Comparison of ENCODE assay signal across 22 cellular contexts in the genomic region with DNA sequence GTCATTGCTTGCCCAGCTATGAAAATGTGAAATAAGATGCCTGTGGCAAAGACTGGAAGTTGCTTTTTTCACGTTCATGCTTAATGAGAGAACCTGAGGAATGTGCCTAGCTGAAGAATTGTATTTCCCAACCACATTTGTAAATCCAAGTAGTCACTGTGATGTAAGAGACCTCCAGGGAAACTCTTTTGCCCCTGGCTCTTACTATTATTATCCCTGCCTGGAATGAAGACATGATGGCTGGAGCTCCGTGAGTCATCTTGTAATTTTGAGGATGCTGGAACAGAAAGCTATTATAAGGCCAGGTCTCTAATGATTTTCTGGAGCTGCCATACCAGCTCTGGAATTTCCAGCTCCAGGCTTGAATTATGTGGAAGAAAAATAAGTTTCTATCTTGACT.
DNase-seq lines count a peak whose midpoint lies in the region; ATAC-seq and TF ChIP-seq lines count a peak whose summit lies in the region.
"Had no signal": no experiment of that assay in that cellular context is flagged by ENCODE, and none has a peak within 500 bp of the region (broad histone marks: within the 10 kb centered on the region; RNA-seq: fewer than 3 reads in every experiment).

No MANE protein-coding gene starts in this region.

- H3K27me3 Mint-ChIP-seq in natural killer cell (ENCODE audit: low read depth in 2 of 2): no peaks in the 10 kb centered on the region
- no peaks in the 10 kb centered on the region for H3K27me3 Mint-ChIP-seq in activated CD4-positive, alpha-beta memory T cell treated with anti-CD3 and anti-CD28 coated beads, Interleukin-2, amount 10 ng/mL, durations not matched to agents 7 days and 5 days

- DNase-seq in BJ (ENCODE audit: low read depth): peak; percentile 86
- DNase-seq in RPMI7951 (ENCODE audit: low read depth): peak; percentile 46
- peak; percentile 80 for DNase-seq in choroid plexus epithelial cell (ENCODE audit: low read depth)
- DNase-seq in left kidney (ENCODE audit: low read depth, low spot score): peak; percentile 14
- no peak for DNase-seq in left lobe of liver (ENCODE audit: low spot score)
- DNase-seq in natural killer cell: no peak
- DNase-seq in activated CD4-positive, alpha-beta memory T cell treated with anti-CD3 and anti-CD28 coated beads, Interleukin-2, amount 10 ng/mL, durations not matched to agents 7 days and 5 days: no peak
- no peak for DNase-seq in T-helper 9 cell
- DNase-seq: activated CD4-positive, alpha-beta T cell treated with anti-CD3 and anti-CD28 coated beads, Interleukin-2, amount 50 U/mL, for 1 hour; activated naive CD8-positive, alpha-beta T cell treated with anti-CD3 and anti-CD28 coated beads, Interleukin-2, amount 10 ng/mL, durations not matched to agents 7 days and 5 days; activated T-cell treated with anti-CD3 and anti-CD28 coated beads, Interleukin-2, amount 50 U/mL, for 24 hours; AML-193; DMS153; glutamatergic neuron; NCI-H187; NCI-H510A treated with DMSO at 0.1 percent for 48 hours; SK-N-SH; stimulated activated CD4-positive, alpha-beta T cell treated with anti-CD3 and anti-CD28 coated beads, Interleukin-1b, Interleukin-23, amount 100 ng/mL, for 48 hours; substantia nigra had no signal

- CTCF ChIA-PET in BJ (lab: Yijun Ruan, JAX): interaction anchor here (0.8 to 1.4 kb wide), 2 partner anchors 10 kb away, joined by 3 read pairs; no protein-coding TSS in a partner anchor
- CTCF ChIA-PET in activated CD4-positive, alpha-beta memory T cell treated with anti-CD3 and anti-CD28 coated beads, Interleukin-2, amount 10 ng/mL, durations not matched to agents 7 days and 5 days (lab: Charles Lee): no interaction called here

- H3K4me1 Mint-ChIP-seq in natural killer cell: no peaks in the 10 kb centered on the region
- no peaks in the 10 kb centered on the region for H3K4me1 Mint-ChIP-seq in activated CD4-positive, alpha-beta memory T cell treated with anti-CD3 and anti-CD28 coated beads, Interleukin-2, amount 10 ng/mL, durations not matched to agents 7 days and 5 days
- H3K4me1 Mint-ChIP-seq: activated naive CD8-positive, alpha-beta T cell treated with anti-CD3 and anti-CD28 coated beads, Interleukin-2, amount 10 ng/mL, durations not matched to agents 7 days and 5 days; neural crest cell had no signal

- ATAC-seq in left lobe of liver (no peak), natural killer cell (no peak)
- ATAC-seq: HCT116 had no signal

- POLR2A ChIA-PET in BJ (lab: Charles Lee): no interaction called here
- POLR2A ChIA-PET in activated CD4-positive, alpha-beta memory T cell treated with anti-CD3 and anti-CD28 coated beads, Interleukin-2, amount 10 ng/mL, durations not matched to agents 7 days and 5 days (lab: Charles Lee): no interaction called here

- no peak overlapping the region for H3K4me3 Mint-ChIP-seq in natural killer cell
- H3K4me3 Mint-ChIP-seq in activated CD4-positive, alpha-beta memory T cell treated with anti-CD3 and anti-CD28 coated beads, Interleukin-2, amount 10 ng/mL, durations not matched to agents 7 days and 5 days: no peak overlapping the region
- H3K4me3 Mint-ChIP-seq: activated naive CD8-positive, alpha-beta T cell treated with anti-CD3 and anti-CD28 coated beads, Interleukin-2, amount 10 ng/mL, durations not matched to agents 7 days and 5 days; activated T-cell treated with anti-CD3 and anti-CD28 coated beads, Interleukin-2, amount 50 U/mL, for 24 hours; neural crest cell had no signal

- no peak overlapping the region for H3K27ac Mint-ChIP-seq in natural killer cell
- H3K27ac Mint-ChIP-seq in activated CD4-positive, alpha-beta memory T cell treated with anti-CD3 and anti-CD28 coated beads, Interleukin-2, amount 10 ng/mL, durations not matched to agents 7 days and 5 days: no peak overlapping the region
- H3K27ac Mint-ChIP-seq: activated naive CD8-positive, alpha-beta T cell treated with anti-CD3 and anti-CD28 coated beads, Interleukin-2, amount 10 ng/mL, durations not matched to agents 7 days and 5 days; activated T-cell treated with anti-CD3 and anti-CD28 coated beads, Interleukin-2, amount 50 U/mL, for 24 hours had no signal

- H3K36me3 ChIP-seq in BJ (ENCODE audit: control insufficient read depth, insufficient read depth, low read length): no peaks in the 10 kb centered on the region
- H3K36me3 ChIP-seq: right atrium auricular region had no signal

- H3K9me3 Mint-ChIP-seq in natural killer cell: peaks cover 8 to 9% of the 10 kb centered on the region in 2 donors
- no peaks in the 10 kb centered on the region for H3K9me3 Mint-ChIP-seq in activated CD4-positive, alpha-beta memory T cell treated with anti-CD3 and anti-CD28 coated beads, Interleukin-2, amount 10 ng/mL, durations not matched to agents 7 days and 5 days
- H3K9me3 Mint-ChIP-seq: activated T-cell treated with anti-CD3 and anti-CD28 coated beads, Interleukin-2, amount 50 U/mL, for 24 hours; neural crest cell had no signal

- intact Hi-C loops in natural killer cell (cut with micrococcal nuclease): no loop called here

- no peaks in the 10 kb centered on the region for H3K36me3 Mint-ChIP-seq in natural killer cell
- H3K36me3 Mint-ChIP-seq in activated CD4-positive, alpha-beta memory T cell treated with anti-CD3 and anti-CD28 coated beads, Interleukin-2, amount 10 ng/mL, durations not matched to agents 7 days and 5 days (ENCODE audit: low read depth): no peaks in the 10 kb centered on the region
- H3K36me3 Mint-ChIP-seq: activated naive CD8-positive, alpha-beta T cell treated with anti-CD3 and anti-CD28 coated beads, Interleukin-2, amount 10 ng/mL, durations not matched to agents 7 days and 5 days had no signal

- H3K27me3 ChIP-seq in BJ (ENCODE audit: control insufficient read depth, insufficient read depth, low read length): no peaks in the 10 kb centered on the region
- H3K27me3 ChIP-seq: right atrium auricular region had no signal

- H3K4me3 ChIP-seq in BJ (ENCODE audit: low read depth, low read length) (no peak overlapping the region), choroid plexus epithelial cell (ENCODE audit: low read depth, low read length) (no peak overlapping the region)
- H3K4me3 ChIP-seq: right atrium auricular region had no signal

- TF ChIP-seq CTCF in BJ (IDR thresholded peaks at IDR 0.05; ENCODE audit: insufficient read depth, low read depth, low read length) (no peak), choroid plexus epithelial cell (conservative IDR thresholded peaks at IDR 0.05; ENCODE audit: low read depth, low read length) (no peak), natural killer cell (IDR thresholded peaks at IDR 0.05) (no peak)

Comparison
In these comparisons a context has a peak if more than half of its experiments do, and no peak if none do; other contexts are left out.
1. DNase-seq: peak in BJ (single experiment), RPMI7951 (single experiment), choroid plexus epithelial cell (single experiment) and left kidney (single experiment); none in left lobe of liver (single experiment), natural killer cell (single experiment), activated CD4-positive, alpha-beta memory T cell treated with anti-CD3 and anti-CD28 coated beads, Interleukin-2, amount 10 ng/mL, durations not matched to agents 7 days and 5 days (single experiment) and T-helper 9 cell (single experiment).